Comparison of ENCODE assay signal across 8 cellular contexts in genomic region chr6:22025468-22026159, GRCh38.
A peak's percentile ranks its signal among the peaks of the same experiment; 100 is the strongest.
DNase-seq lines count a peak whose midpoint lies in the region; ATAC-seq and TF ChIP-seq lines count a peak whose summit lies in the region.

No MANE protein-coding gene starts in this region.

- H3K4me1 ChIP-seq in CD8-positive, alpha-beta memory T cell (ENCODE audit: insufficient read depth, low read length): no peaks in the 10 kb centered on the region
- H3K4me1 ChIP-seq in psoas muscle: peaks cover 5% of the 10 kb centered on the region

- intact Hi-C loops in psoas muscle (cut with DNase I): no loop called here

- H3K4me3 ChIP-seq in CD8-positive, alpha-beta memory T cell (ENCODE audit: low read length): no peak overlapping the region
- H3K4me3 ChIP-seq in psoas muscle: no peak overlapping the region

- no peaks in the 10 kb centered on the region for H3K36me3 ChIP-seq in CD8-positive, alpha-beta memory T cell (ENCODE audit: insufficient read depth, low read length)
- no peaks in the 10 kb centered on the region for H3K36me3 ChIP-seq in psoas muscle (ENCODE audit: insufficient read depth in 1 of 2, low read depth in 1 of 2)

- DNase-seq in CD8-positive, alpha-beta memory T cell: peak in 1 of 5 donors; percentile 5
- peak; percentile 17 for DNase-seq in SW480 (ENCODE audit: low spot score)
- DNase-seq in germinal center (ENCODE audit: low spot score): peak; percentile 18
- DNase-seq in psoas muscle: no peak
- DNase-seq in DMS 273 (lab: John Stamatoyannopoulos, UW; ENCODE audit: unreplicated experiment): no peak
- DNase-seq in NCI-H748 (lab: John Stamatoyannopoulos, UW; ENCODE audit: unreplicated experiment): no peak

- no peak overlapping the region for H3K27ac Mint-ChIP-seq in CD8-positive, alpha-beta memory T cell

- no peak for TF ChIP-seq CTCF in psoas muscle (IDR thresholded peaks at IDR 0.05)

- H3K4me3 Mint-ChIP-seq in CD8-positive, alpha-beta memory T cell: no peak overlapping the region

- H3K27ac ChIP-seq in CD8-positive, alpha-beta memory T cell (ENCODE audit: low read depth, low read length): peak overlapping the region; percentile 72
- H3K27ac ChIP-seq in psoas muscle: peak overlapping the region; percentile 21

- H3K9me3 ChIP-seq in CD8-positive, alpha-beta memory T cell (ENCODE audit: low read length): no peaks in the 10 kb centered on the region
- H3K9me3 ChIP-seq in psoas muscle: no peaks in the 10 kb centered on the region

- CTCF ChIA-PET in CD8-positive, alpha-beta memory T cell (lab: Charles Lee): no interaction called here

- POLR2A ChIA-PET in CD8-positive, alpha-beta memory T cell (lab: Charles Lee): no interaction called here

- H3K36me3 Mint-ChIP-seq in CD8-positive, alpha-beta memory T cell: no peaks in the 10 kb centered on the region

- 40 to 48% (median 44%) methylated on average over 9 of the region's 9 CpGs for WGBS in psoas muscle, 3 donors

- H3K27me3 Mint-ChIP-seq in CD8-positive, alpha-beta memory T cell: no peaks in the 10 kb centered on the region

- H3K27me3 ChIP-seq in CD8-positive, alpha-beta memory T cell (ENCODE audit: insufficient read depth, low read length, poor library complexity, severe bottlenecking): no peaks in the 10 kb centered on the region
- H3K27me3 ChIP-seq in psoas muscle (ENCODE audit: insufficient read depth in 3 of 3, low read length in 2 of 3): no peaks in the 10 kb centered on the region

- H3K9me3 Mint-ChIP-seq in CD8-positive, alpha-beta memory T cell: peaks cover 0 to 6% (median 5%) of the 10 kb centered on the region in 5 donors

- peak; percentile 49 for ATAC-seq in GM19324 (IDR thresholded peaks at IDR 0.05; ENCODE audit: low FRiP score, unreplicated experiment)
- ATAC-seq in HG03378 (IDR thresholded peaks at IDR 0.05; ENCODE audit: unreplicated experiment): peak; percentile 69
- ATAC-seq in psoas muscle: no peak

- peaks cover 0 to 5% (median 0%) of the 10 kb centered on the region in 3 donors for H3K4me1 Mint-ChIP-seq in CD8-positive, alpha-beta memory T cell

Comparison
In these comparisons a context has a peak if more than half of its experiments do, and no peak if none do; other contexts are left out.
1. DNase-seq: peak in SW480 (single experiment) and germinal center (single experiment); none in psoas muscle (0 of 2), DMS 273 (single experiment) and NCI-H748 (single experiment).
2. ATAC-seq: peak in GM19324 (single experiment) and HG03378 (single experiment); none in psoas muscle (0 of 4).